Comparison of ENCODE assay signal across 1 cellular context in the genomic region with DNA sequence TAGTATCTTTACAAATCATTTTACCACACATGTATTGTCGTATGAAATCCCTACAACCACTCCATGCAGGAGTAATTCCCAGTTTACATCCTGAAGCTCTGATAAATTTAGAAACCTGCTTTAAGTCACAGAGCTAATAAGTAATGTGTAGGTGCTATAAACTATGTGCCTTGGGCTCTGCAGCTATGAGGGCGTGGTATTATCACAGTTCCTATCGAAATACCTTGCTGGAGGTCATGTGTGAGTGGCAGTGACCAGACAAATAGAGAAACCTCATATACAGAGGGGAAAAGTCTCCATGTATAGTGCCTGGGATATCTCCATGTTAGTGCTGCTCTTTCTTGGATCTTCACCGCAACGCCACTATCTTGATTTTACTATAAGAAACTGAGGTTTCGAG.
TF ChIP-seq lines count a peak whose summit lies in the region.

No MANE protein-coding gene starts in this region.

TF ChIP-seq in GM12878, 131 proteins besides CTCF, POLR2A, EP300 and RAD21 (continued from another document):
- TF ChIP-seq NRF1 (conservative IDR thresholded peaks at IDR 0.05; ENCODE audit: low read depth, low read length), result no peak
- TF ChIP-seq MTA2 (IDR thresholded peaks at IDR 0.05; ENCODE audit: low read depth), result no peak
